In the genomic region with DNA sequence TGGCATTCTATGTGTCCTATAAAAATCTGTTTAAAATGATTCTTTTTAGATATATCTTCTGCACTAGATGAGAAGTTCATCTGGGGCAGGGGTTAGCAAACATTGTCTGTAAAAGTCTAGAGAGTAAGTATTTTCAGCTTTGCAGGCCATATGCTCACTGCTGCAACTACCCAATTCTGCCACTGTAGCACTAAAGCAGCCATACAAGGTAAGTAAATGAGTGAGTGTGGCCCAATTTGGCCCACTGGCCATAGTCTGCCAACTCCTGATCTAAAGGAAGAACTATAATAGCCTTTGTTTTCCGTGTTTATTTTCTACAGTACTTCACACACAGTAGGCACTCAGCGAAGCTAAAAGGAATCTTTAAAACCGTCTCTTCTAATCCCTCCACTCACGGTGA, we compare ENCODE assay signal across 1 cellular context.
TF ChIP-seq lines count a peak whose summit lies in the region.

No MANE protein-coding gene starts in this region.

TF ChIP-seq in HepG2, 621 proteins besides CTCF, POLR2A, EP300 and RAD21:
- TF ChIP-seq CHD4 (IDR thresholded peaks at IDR 0.05; ENCODE audit: borderline replicate concordance, low read length) (no peak), CBX5 (CRISPR knock-in tag; IDR thresholded peaks at IDR 0.05; ENCODE audit: borderline replicate concordance) (no peak), MTF1 (CRISPR knock-in tag; IDR thresholded peaks at IDR 0.05) (no peak), SOX13 (IDR thresholded peaks at IDR 0.05) (no peak), SOX13 (CRISPR knock-in tag; conservative IDR thresholded peaks at IDR 0.05 in 1 of 2, IDR thresholded peaks at IDR 0.05 in 1 of 2) (no peak), ZNF720 (CRISPR knock-in tag; IDR thresholded peaks at IDR 0.05) (no peak), ZKSCAN1 (IDR thresholded peaks at IDR 0.05; ENCODE audit: low read length) (no peak), ZFAT (CRISPR knock-in tag; conservative IDR thresholded peaks at IDR 0.05) (no peak)
TF ChIP-seq in HepG2: peak in this region for 0.
